Comparison of ENCODE assay signal across 18 cellular contexts in the genomic region with DNA sequence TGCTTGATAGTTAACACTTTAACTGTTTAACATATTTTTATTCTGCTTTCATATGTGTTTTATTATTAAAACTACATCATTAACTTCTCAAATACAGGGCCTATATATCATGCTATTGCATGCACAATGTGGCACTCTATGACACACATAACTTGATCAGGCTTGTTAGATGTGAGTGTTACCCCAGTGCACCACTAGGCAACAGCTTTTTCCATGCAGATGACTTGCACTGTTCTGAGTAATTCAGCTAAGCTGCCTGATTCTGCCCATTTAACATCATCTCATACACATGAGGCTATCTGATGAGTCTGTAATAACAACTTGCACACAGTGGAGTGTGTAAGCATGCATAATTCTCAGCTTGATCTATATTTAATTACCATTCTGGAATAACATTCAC.
A peak's percentile ranks its signal among the peaks of the same experiment; 100 is the strongest.
DNase-seq lines count a peak whose midpoint lies in the region; ATAC-seq and TF ChIP-seq lines count a peak whose summit lies in the region.
"Had no signal": no experiment of that assay in that cellular context is flagged by ENCODE, and none has a peak within 500 bp of the region (broad histone marks: within the 10 kb centered on the region; RNA-seq: fewer than 3 reads in every experiment).

No MANE protein-coding gene starts in this region.

- no peaks in the 10 kb centered on the region for H3K36me3 Mint-ChIP-seq in activated CD4-positive, alpha-beta T cell treated with anti-CD3 and anti-CD28 coated beads for 36 hours (ENCODE audit: low read depth)
- H3K36me3 Mint-ChIP-seq in WTC11 = peaks cover 4% of the 10 kb centered on the region; the same call in 1 of the 2 replicates

- no peak for DNase-seq in activated CD4-positive, alpha-beta T cell treated with anti-CD3 and anti-CD28 coated beads for 36 hours
- no peak for DNase-seq in activated CD4-positive, alpha-beta T cell treated with anti-CD3 and anti-CD28 coated beads, Interleukin-2, amount 50 U/mL, for 4 hours
- no peak for DNase-seq in WTC11 (ENCODE audit: low spot score)
- DNase-seq in foreskin keratinocyte = peak; percentile 72 to 83
- DNase-seq in NCI-H774 (lab: John Stamatoyannopoulos, UW) = no peak
- no peak for DNase-seq in NCI-H1092 treated with DMSO at 0.1 percent for 48 hours (lab: John Stamatoyannopoulos, UW)
- no peak for DNase-seq in stimulated activated CD4-positive, alpha-beta T cell treated with anti-CD3 and anti-CD28 coated beads, Interleukin-12 subunit alpha, Interleukin-12 subunit beta, amount 100 ng/mL, for 4 hours
- DNase-seq: DMS79 treated with DMSO at 0.1 percent for 48 hours, GDM1, H9, MM.1S, NCI-H1417, NCI-H1930, NCI-H524, PC-3, SK-N-SH had no signal

- no peak overlapping the region for H3K27ac ChIP-seq in foreskin keratinocyte

- intact Hi-C loops in activated CD4-positive, alpha-beta T cell treated with anti-CD3 and anti-CD28 coated beads for 36 hours (cut with DNase I, micrococcal nuclease) = no loop called here

- CTCF ChIA-PET in activated CD4-positive, alpha-beta T cell treated with anti-CD3 and anti-CD28 coated beads for 36 hours (lab: Charles Lee) = no interaction called here
- CTCF ChIA-PET in WTC11 (lab: Charles Lee) = no interaction called here

- H3K4me1 Mint-ChIP-seq in activated CD4-positive, alpha-beta T cell treated with anti-CD3 and anti-CD28 coated beads for 36 hours = no peaks in the 10 kb centered on the region
- H3K4me1 Mint-ChIP-seq in WTC11 = no peaks in the 10 kb centered on the region
- H3K4me1 Mint-ChIP-seq: H9 had no signal

- H3K27me3 ChIP-seq in foreskin keratinocyte = no peaks in the 10 kb centered on the region

- no peaks in the 10 kb centered on the region for H3K9me3 Mint-ChIP-seq in activated CD4-positive, alpha-beta T cell treated with anti-CD3 and anti-CD28 coated beads for 36 hours (ENCODE audit: low read depth)
- H3K9me3 Mint-ChIP-seq in WTC11 = peaks cover 18% of the 10 kb centered on the region

- no peak for TF ChIP-seq CTCF in WTC11 (IDR thresholded peaks at IDR 0.05)
- peak; percentile 16 for TF ChIP-seq CTCF in foreskin keratinocyte (conservative IDR thresholded peaks at IDR 0.05)

- peak; percentile 30 for ATAC-seq in activated CD4-positive, alpha-beta T cell treated with anti-CD3 and anti-CD28 coated beads for 36 hours
- ATAC-seq in WTC11 (peak; percentile 74), foreskin keratinocyte (peak; percentile 87), GM21528 (IDR thresholded peaks at IDR 0.05; ENCODE audit: low FRiP score, unreplicated experiment) (no peak)
- ATAC-seq: PC-3, Right ventricle myocardium inferior had no signal

- H3K27ac Mint-ChIP-seq in activated CD4-positive, alpha-beta T cell treated with anti-CD3 and anti-CD28 coated beads for 36 hours = no peak overlapping the region
- H3K27ac Mint-ChIP-seq in WTC11 = no peak overlapping the region
- H3K27ac Mint-ChIP-seq: H9 had no signal

- H3K27me3 Mint-ChIP-seq in activated CD4-positive, alpha-beta T cell treated with anti-CD3 and anti-CD28 coated beads for 36 hours = peaks cover 3% of the 10 kb centered on the region
- H3K27me3 Mint-ChIP-seq in WTC11 (ENCODE audit: low read depth) = peaks cover 3% of the 10 kb centered on the region; the same call in 1 of the 2 replicates

- POLR2A ChIA-PET in activated CD4-positive, alpha-beta T cell treated with anti-CD3 and anti-CD28 coated beads for 36 hours (lab: Charles Lee) = no interaction called here
- POLR2A ChIA-PET in WTC11 (lab: Charles Lee) = no interaction called here

- no peaks in the 10 kb centered on the region for H3K4me1 ChIP-seq in foreskin keratinocyte

- H3K4me3 Mint-ChIP-seq in activated CD4-positive, alpha-beta T cell treated with anti-CD3 and anti-CD28 coated beads for 36 hours = no peak overlapping the region
- no peak overlapping the region for H3K4me3 Mint-ChIP-seq in WTC11
- H3K4me3 Mint-ChIP-seq: H9 had no signal

TF ChIP-seq in WTC11, 78 proteins besides CTCF, POLR2A, EP300 and RAD21:
- no peak for TF ChIP-seq PRRX2 (CRISPR knock-in tag; IDR thresholded peaks at IDR 0.05)
- TF ChIP-seq NFYB (CRISPR knock-in tag; conservative IDR thresholded peaks at IDR 0.05; ENCODE audit: low read depth) = no peak
- no peak for TF ChIP-seq ATF1 (CRISPR knock-in tag; IDR thresholded peaks at IDR 0.05)
- no peak for TF ChIP-seq ZNF423 (CRISPR knock-in tag; IDR thresholded peaks at IDR 0.05)

Comparison
In these comparisons a context has a peak if more than half of its experiments do, and no peak if none do; other contexts are left out.
1. DNase-seq: peak in foreskin keratinocyte (2 of 2); none in activated CD4-positive, alpha-beta T cell treated with anti-CD3 and anti-CD28 coated beads for 36 hours (single experiment), activated CD4-positive, alpha-beta T cell treated with anti-CD3 and anti-CD28 coated beads, Interleukin-2, amount 50 U/mL, for 4 hours (0 of 2), WTC11 (single experiment), NCI-H774 (single experiment), NCI-H1092 treated with DMSO at 0.1 percent for 48 hours (single experiment) and stimulated activated CD4-positive, alpha-beta T cell treated with anti-CD3 and anti-CD28 coated beads, Interleukin-12 subunit alpha, Interleukin-12 subunit beta, amount 100 ng/mL, for 4 hours (single experiment).